Comparison of ENCODE assay signal across 9 cellular contexts in genomic region chr5:78511116-78511906, GRCh38.
DNase-seq lines count a peak whose midpoint lies in the region; ATAC-seq and TF ChIP-seq lines count a peak whose summit lies in the region.
"Had no signal": no experiment of that assay in that cellular context is flagged by ENCODE, and none has a peak within 500 bp of the region (broad histone marks: within the 10 kb centered on the region; RNA-seq: fewer than 3 reads in every experiment).

No MANE protein-coding gene starts in this region.

- no peak overlapping the region for H3K27ac ChIP-seq in CD8-positive, alpha-beta memory T cell (ENCODE audit: low read depth, low read length)
- H3K27ac ChIP-seq in Peyer's patch (peak overlapping the region in 3 of 4 donors; percentile 31 to 66 (median 35)), psoas muscle (peak overlapping the region; percentile 73)

- peaks cover 16 to 79% of the 10 kb centered on the region in 2 donors for H3K27me3 Mint-ChIP-seq in CD8-positive, alpha-beta memory T cell
- peaks cover 78% of the 10 kb centered on the region for H3K27me3 Mint-ChIP-seq in activated T-helper 2 cell treated with anti-CD3 and anti-CD28 coated beads, Interferon-gamma antibody, Interleukin-2, Interleukin-4, amounts not matched to agents 10 μg/mL and 5 μg/mL and 100 μg/mL, durations not matched to agents 14 hours and 24 hours and 36 hours (ENCODE audit: low read depth)

- POLR2A ChIA-PET in CD8-positive, alpha-beta memory T cell (lab: Charles Lee), result no interaction called here

- DNase-seq in CD8-positive, alpha-beta memory T cell, result no peak
- DNase-seq in Peyer's patch (no peak), left cardiac atrium (no peak), psoas muscle (peak in 1 of 2 donors; percentile 34), NCI-H2227 (lab: John Stamatoyannopoulos, UW; ENCODE audit: unreplicated experiment) (no peak)
- DNase-seq in stimulated activated effector memory CD8-positive, alpha-beta T cell treated with anti-CD3 and anti-CD28 coated beads, Interleukin-12 subunit alpha, Interleukin-12 subunit beta, amount 100 ng/mL, for 72 hours (ENCODE audit: low spot score in 2 of 2), result no peak
- no peak for DNase-seq in activated T-helper 2 cell treated with anti-CD3 and anti-CD28 coated beads, Interferon-gamma antibody, Interleukin-2, Interleukin-4, amounts not matched to agents 10 μg/mL and 5 μg/mL and 100 μg/mL, durations not matched to agents 14 hours and 24 hours and 36 hours (ENCODE audit: low spot score)
- DNase-seq: T1000 had no signal

- H3K4me3 ChIP-seq in CD8-positive, alpha-beta memory T cell (ENCODE audit: low read length), result no peak overlapping the region
- no peak overlapping the region for H3K4me3 ChIP-seq in Peyer's patch
- H3K4me3 ChIP-seq in psoas muscle, result no peak overlapping the region

- CTCF ChIA-PET in CD8-positive, alpha-beta memory T cell (lab: Charles Lee), result no interaction called here

- no peaks in the 10 kb centered on the region for H3K9me3 ChIP-seq in CD8-positive, alpha-beta memory T cell (ENCODE audit: low read length)
- no peaks in the 10 kb centered on the region for H3K9me3 ChIP-seq in Peyer's patch
- no peaks in the 10 kb centered on the region for H3K9me3 ChIP-seq in psoas muscle

- H3K36me3 Mint-ChIP-seq in CD8-positive, alpha-beta memory T cell, result peaks cover 0 to under 1% (median 0%) of the 10 kb centered on the region in 3 donors
- H3K36me3 Mint-ChIP-seq in stimulated activated effector memory CD8-positive, alpha-beta T cell treated with anti-CD3 and anti-CD28 coated beads, Interleukin-12 subunit alpha, Interleukin-12 subunit beta, amount 100 ng/mL, for 72 hours, result no peaks in the 10 kb centered on the region
- no peaks in the 10 kb centered on the region for H3K36me3 Mint-ChIP-seq in activated T-helper 2 cell treated with anti-CD3 and anti-CD28 coated beads, Interferon-gamma antibody, Interleukin-2, Interleukin-4, amounts not matched to agents 10 μg/mL and 5 μg/mL and 100 μg/mL, durations not matched to agents 14 hours and 24 hours and 36 hours (ENCODE audit: low read depth)

- no peak overlapping the region for H3K27ac Mint-ChIP-seq in CD8-positive, alpha-beta memory T cell
- no peak overlapping the region for H3K27ac Mint-ChIP-seq in stimulated activated effector memory CD8-positive, alpha-beta T cell treated with anti-CD3 and anti-CD28 coated beads, Interleukin-12 subunit alpha, Interleukin-12 subunit beta, amount 100 ng/mL, for 72 hours
- no peak overlapping the region for H3K27ac Mint-ChIP-seq in activated T-helper 2 cell treated with anti-CD3 and anti-CD28 coated beads, Interferon-gamma antibody, Interleukin-2, Interleukin-4, amounts not matched to agents 10 μg/mL and 5 μg/mL and 100 μg/mL, durations not matched to agents 14 hours and 24 hours and 36 hours

- H3K4me3 Mint-ChIP-seq in CD8-positive, alpha-beta memory T cell, result peak overlapping the region in 5 of 7 donors; percentile 5 to 87 (median 81)
- no peak overlapping the region for H3K4me3 Mint-ChIP-seq in stimulated activated effector memory CD8-positive, alpha-beta T cell treated with anti-CD3 and anti-CD28 coated beads, Interleukin-12 subunit alpha, Interleukin-12 subunit beta, amount 100 ng/mL, for 72 hours
- no peak overlapping the region for H3K4me3 Mint-ChIP-seq in activated T-helper 2 cell treated with anti-CD3 and anti-CD28 coated beads, Interferon-gamma antibody, Interleukin-2, Interleukin-4, amounts not matched to agents 10 μg/mL and 5 μg/mL and 100 μg/mL, durations not matched to agents 14 hours and 24 hours and 36 hours (ENCODE audit: low read depth)

- no peaks in the 10 kb centered on the region for H3K9me3 Mint-ChIP-seq in CD8-positive, alpha-beta memory T cell
- no peaks in the 10 kb centered on the region for H3K9me3 Mint-ChIP-seq in stimulated activated effector memory CD8-positive, alpha-beta T cell treated with anti-CD3 and anti-CD28 coated beads, Interleukin-12 subunit alpha, Interleukin-12 subunit beta, amount 100 ng/mL, for 72 hours
- no peaks in the 10 kb centered on the region for H3K9me3 Mint-ChIP-seq in activated T-helper 2 cell treated with anti-CD3 and anti-CD28 coated beads, Interferon-gamma antibody, Interleukin-2, Interleukin-4, amounts not matched to agents 10 μg/mL and 5 μg/mL and 100 μg/mL, durations not matched to agents 14 hours and 24 hours and 36 hours

- peaks cover 8% of the 10 kb centered on the region for H3K4me1 ChIP-seq in CD8-positive, alpha-beta memory T cell (ENCODE audit: insufficient read depth, low read length)
- H3K4me1 ChIP-seq in Peyer's patch (peaks cover 0 to 21% (median 5%) of the 10 kb centered on the region in 4 donors), psoas muscle (peaks cover 41% of the 10 kb centered on the region)

- no peak for TF ChIP-seq CTCF in Peyer's patch (IDR thresholded peaks at IDR 0.05)
- no peak for TF ChIP-seq CTCF in psoas muscle (IDR thresholded peaks at IDR 0.05)

- H3K36me3 ChIP-seq in CD8-positive, alpha-beta memory T cell (ENCODE audit: insufficient read depth, low read length), result no peaks in the 10 kb centered on the region
- H3K36me3 ChIP-seq in Peyer's patch, result peaks cover 0 to 3% (median 0%) of the 10 kb centered on the region in 3 donors
- no peaks in the 10 kb centered on the region for H3K36me3 ChIP-seq in psoas muscle (ENCODE audit: insufficient read depth in 1 of 2, low read depth in 1 of 2)

- H3K4me1 Mint-ChIP-seq in CD8-positive, alpha-beta memory T cell, result peaks cover 9 to 18% (median 11%) of the 10 kb centered on the region in 3 donors
- H3K4me1 Mint-ChIP-seq in stimulated activated effector memory CD8-positive, alpha-beta T cell treated with anti-CD3 and anti-CD28 coated beads, Interleukin-12 subunit alpha, Interleukin-12 subunit beta, amount 100 ng/mL, for 72 hours, result peaks cover 18% of the 10 kb centered on the region
- H3K4me1 Mint-ChIP-seq in activated T-helper 2 cell treated with anti-CD3 and anti-CD28 coated beads, Interferon-gamma antibody, Interleukin-2, Interleukin-4, amounts not matched to agents 10 μg/mL and 5 μg/mL and 100 μg/mL, durations not matched to agents 14 hours and 24 hours and 36 hours (ENCODE audit: low read depth), result peaks cover 8% of the 10 kb centered on the region

- WGBS in psoas muscle, 3 donors, result 61 to 67% (median 63%) methylated on average over 10 of the region's 10 CpGs

- H3K27me3 ChIP-seq in CD8-positive, alpha-beta memory T cell (ENCODE audit: insufficient read depth, low read length, poor library complexity, severe bottlenecking), result peaks cover 18% of the 10 kb centered on the region
- H3K27me3 ChIP-seq in Peyer's patch (no peaks in the 10 kb centered on the region), psoas muscle (ENCODE audit: insufficient read depth in 3 of 3, low read length in 2 of 3) (no peaks in the 10 kb centered on the region)

- no peak for TF ChIP-seq POLR2A in Peyer's patch (IDR thresholded peaks at IDR 0.05)

- ATAC-seq in left cardiac atrium, result peak; percentile 35 to 42
- ATAC-seq in psoas muscle, result peak; percentile 24 to 57 (median 48)
- no peak for ATAC-seq in HG03108 (IDR thresholded peaks at IDR 0.05; ENCODE audit: unreplicated experiment)
- ATAC-seq in stimulated activated effector memory CD8-positive, alpha-beta T cell treated with anti-CD3 and anti-CD28 coated beads, Interleukin-12 subunit alpha, Interleukin-12 subunit beta, amount 100 ng/mL, for 72 hours, result no peak

- intact Hi-C loops in left cardiac atrium (cut with DNase I) (no loop called here), psoas muscle (cut with DNase I) (no loop called here)
- intact Hi-C loops in activated T-helper 2 cell treated with anti-CD3 and anti-CD28 coated beads, Interferon-gamma antibody, Interleukin-2, Interleukin-4, amounts not matched to agents 10 μg/mL and 5 μg/mL and 100 μg/mL, durations not matched to agents 14 hours and 24 hours and 36 hours (cut with micrococcal nuclease), result no loop called here

Comparison
In these comparisons a context has a peak if more than half of its experiments do, and no peak if none do; other contexts are left out.
1. H3K4me3 Mint-ChIP-seq: peak in CD8-positive, alpha-beta memory T cell (5 of 7); none in stimulated activated effector memory CD8-positive, alpha-beta T cell treated with anti-CD3 and anti-CD28 coated beads, Interleukin-12 subunit alpha, Interleukin-12 subunit beta, amount 100 ng/mL, for 72 hours (single experiment) and activated T-helper 2 cell treated with anti-CD3 and anti-CD28 coated beads, Interferon-gamma antibody, Interleukin-2, Interleukin-4, amounts not matched to agents 10 μg/mL and 5 μg/mL and 100 μg/mL, durations not matched to agents 14 hours and 24 hours and 36 hours (single experiment).
2. ATAC-seq: peak in left cardiac atrium (2 of 2) and psoas muscle (4 of 4); none in HG03108 (single experiment) and stimulated activated effector memory CD8-positive, alpha-beta T cell treated with anti-CD3 and anti-CD28 coated beads, Interleukin-12 subunit alpha, Interleukin-12 subunit beta, amount 100 ng/mL, for 72 hours (single experiment).